Comparison of ENCODE assay signal across 1 cellular context in genomic region chr3:43105597-43106292, GRCh38.
TF ChIP-seq lines count a peak whose summit lies in the region.

TSS of gene POMGNT2 (minus strand) at chr3:43106079. CDS start at chr3:43081431, 24,648 bp downstream.

TF ChIP-seq in GM23338, 12 proteins besides CTCF, POLR2A, EP300 and RAD21 (continued from another document):
- TF ChIP-seq, protein P1, sequence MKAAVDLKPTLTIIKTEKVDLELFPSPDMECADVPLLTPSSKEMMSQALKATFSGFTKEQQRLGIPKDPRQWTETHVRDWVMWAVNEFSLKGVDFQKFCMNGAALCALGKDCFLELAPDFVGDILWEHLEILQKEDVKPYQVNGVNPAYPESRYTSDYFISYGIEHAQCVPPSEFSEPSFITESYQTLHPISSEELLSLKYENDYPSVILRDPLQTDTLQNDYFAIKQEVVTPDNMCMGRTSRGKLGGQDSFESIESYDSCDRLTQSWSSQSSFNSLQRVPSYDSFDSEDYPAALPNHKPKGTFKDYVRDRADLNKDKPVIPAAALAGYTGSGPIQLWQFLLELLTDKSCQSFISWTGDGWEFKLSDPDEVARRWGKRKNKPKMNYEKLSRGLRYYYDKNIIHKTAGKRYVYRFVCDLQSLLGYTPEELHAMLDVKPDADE (IDR thresholded peaks at IDR 0.05), result peak; percentile 70
- TF ChIP-seq POLR2AphosphoS5 (IDR thresholded peaks at IDR 0.05; ENCODE audit: low read depth), result peak; percentile 40; the same call in 1 of the 2 replicates
